Comparison of ENCODE assay signal across 6 cellular contexts in genomic region chr13:109682534-109683244, GRCh38.
"Had no signal": no experiment of that assay in that cellular context is flagged by ENCODE, and none has a peak within 500 bp of the region (broad histone marks: within the 10 kb centered on the region; RNA-seq: fewer than 3 reads in every experiment).

No MANE protein-coding gene starts in this region.

- FAIRE-seq: H1, HTR-8/SVneo had no signal

- H3K4me3 Mint-ChIP-seq: GM23338, H9 had no signal

- H2AFZ ChIP-seq: GM23338 had no signal

- H3K36me3 Mint-ChIP-seq: IgD-negative memory B cell had no signal

- H3K9me3 Mint-ChIP-seq: GM23338, H9 had no signal

- DNase-seq: H9, HCEC 1CT had no signal

- H3K27ac Mint-ChIP-seq: GM23338, H9 had no signal

- H3K4me1 Mint-ChIP-seq: IgD-negative memory B cell had no signal

- ATAC-seq: GM23338 had no signal

- H3K4me2 ChIP-seq: GM23338 had no signal

- H3K4me3 ChIP-seq: GM23338 had no signal
